1 cellular context compared by ENCODE assay signal in the genomic region with DNA sequence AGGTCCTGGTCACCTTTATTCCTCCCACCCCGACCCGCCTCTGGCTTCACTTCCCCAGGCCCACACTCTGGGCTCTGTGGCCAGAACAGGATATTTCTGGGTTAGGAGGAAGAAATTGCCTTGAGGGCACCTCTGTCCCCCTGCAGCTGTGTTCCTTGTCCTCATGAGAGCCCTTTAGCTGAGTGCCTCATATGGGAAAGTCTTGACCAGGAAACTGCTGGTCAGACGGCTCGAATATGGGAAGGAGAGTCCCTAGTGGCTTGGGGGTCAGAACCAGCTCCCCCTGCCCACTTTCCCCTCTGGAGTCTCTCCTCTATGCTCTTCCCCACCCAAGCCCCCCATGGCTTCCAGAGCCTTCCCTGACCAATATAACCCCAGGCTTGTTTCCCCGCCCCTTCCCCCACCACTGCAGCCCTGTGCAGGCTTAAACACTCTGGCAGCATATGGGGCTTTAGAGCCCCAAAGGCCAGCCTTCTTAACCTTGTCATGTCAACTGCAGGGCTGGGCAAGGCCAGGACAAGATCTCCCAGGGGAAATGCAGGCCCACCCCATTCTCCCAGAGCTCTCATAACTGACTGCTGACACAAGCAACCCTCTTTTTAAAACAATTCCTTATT.
TF ChIP-seq lines count a peak whose summit lies in the region.

No MANE protein-coding gene starts in this region.

TF ChIP-seq in GM23338, 12 proteins besides CTCF, POLR2A, EP300 and RAD21 (continued from another document):
- TF ChIP-seq ZNF462 (CRISPR knock-in tag; IDR thresholded peaks at IDR 0.05): no peak
- no peak for TF ChIP-seq EZH2phosphoT487 (IDR thresholded peaks at IDR 0.05; ENCODE audit: unreplicated experiment)
- no peak for TF ChIP-seq ETS1 (IDR thresholded peaks at IDR 0.05)
- no peak for TF ChIP-seq JUNB (IDR thresholded peaks at IDR 0.05; ENCODE audit: unreplicated experiment)
- no peak for TF ChIP-seq CREB1 (CRISPR knock-in tag; IDR thresholded peaks at IDR 0.05; ENCODE audit: low read depth)
- TF ChIP-seq REST (IDR thresholded peaks at IDR 0.05; ENCODE audit: unreplicated experiment): no peak
- TF ChIP-seq ZNF331 (CRISPR knock-in tag; IDR thresholded peaks at IDR 0.05; ENCODE audit: low read depth): no peak
- no peak for TF ChIP-seq STAT1 (IDR thresholded peaks at IDR 0.05; ENCODE audit: unreplicated experiment)
- no peak for TF ChIP-seq ZNF114 (CRISPR knock-in tag; IDR thresholded peaks at IDR 0.05)
